In the genomic region with DNA sequence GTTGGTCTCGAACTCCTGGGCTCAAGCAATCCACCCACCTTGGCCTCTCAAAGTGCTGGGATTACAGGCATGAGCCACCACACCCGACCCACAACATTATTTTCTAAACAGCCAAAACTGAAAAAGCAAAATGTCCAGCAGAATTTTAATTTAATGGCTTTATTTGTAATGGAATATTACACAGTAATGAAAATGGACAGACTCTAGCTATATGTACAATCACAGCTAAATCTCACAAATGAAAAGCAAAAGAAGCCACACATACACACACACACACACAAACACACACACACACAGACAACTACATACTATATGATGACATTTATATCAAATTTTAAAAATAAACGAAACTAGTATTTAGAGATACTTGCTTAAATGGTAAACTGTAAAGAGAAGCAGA, we compare ENCODE assay signal across 11 cellular contexts.
"Had no signal": no experiment of that assay in that cellular context is flagged by ENCODE, and none has a peak within 500 bp of the region (broad histone marks: within the 10 kb centered on the region; RNA-seq: fewer than 3 reads in every experiment).

No MANE protein-coding gene starts in this region.

- H3K4me2 ChIP-seq: GM23338, KMS-11 had no signal

- H3K9ac ChIP-seq: KMS-11 had no signal

- H2AFZ ChIP-seq: GM23338 had no signal

- H3K27ac ChIP-seq: KMS-11 had no signal

- ATAC-seq: GM23338 had no signal

- FAIRE-seq: H1, H54, HTR-8/SVneo had no signal

- DNase-seq: H9, HCEC 1CT, HFFc6, IMR-90, Karpas-422, KBM-7 had no signal

- H3K4me3 ChIP-seq: GM23338 had no signal
